ENCODE assay signal across 11 cellular contexts in the genomic region with DNA sequence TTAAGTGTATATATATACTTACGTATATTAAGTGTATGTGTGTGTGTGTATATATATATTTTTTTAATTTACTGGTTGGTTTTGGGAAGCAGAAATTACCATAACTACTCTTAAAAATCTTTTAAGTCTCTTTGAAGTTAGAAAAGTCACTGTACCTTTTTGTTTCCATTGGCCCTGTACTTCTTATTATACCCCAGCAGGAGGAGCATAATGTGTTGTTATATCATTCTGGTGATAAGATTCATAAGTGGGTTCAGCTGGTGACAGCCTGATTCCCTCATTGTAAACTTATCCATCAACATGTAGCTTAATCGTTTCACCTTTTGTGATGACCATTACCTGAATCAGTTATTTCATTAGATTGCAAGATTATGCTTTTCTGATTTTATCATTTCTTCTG. TPM values are rescaled to one million over a fixed set of nuclear protein-coding genes. Genes with fewer than 3 reads are reported as not detected.
DNase-seq lines count a peak whose midpoint lies in the region; ATAC-seq and TF ChIP-seq lines count a peak whose summit lies in the region.
"Had no signal": no experiment of that assay in that cellular context is flagged by ENCODE, and none has a peak within 500 bp of the region (broad histone marks: within the 10 kb centered on the region; RNA-seq: fewer than 3 reads in every experiment).

No MANE protein-coding gene starts in this region.

- peaks cover 0 to 6% (median 0%) of the 10 kb centered on the region in 11 donors for H3K9me3 ChIP-seq in heart right ventricle
- H3K9me3 ChIP-seq in PC-9 (ENCODE audit: insufficient read depth, low read depth) = no peaks in the 10 kb centered on the region
- H3K9me3 ChIP-seq in upper lobe of left lung = no peaks in the 10 kb centered on the region

- BruUV-seq in PC-9 (replicated peaks; lab: Mats Ljungman, UMichigan) = no TSS peak

- TF ChIP-seq POLR2A in upper lobe of left lung (IDR thresholded peaks at IDR 0.05) = no peak

- intact Hi-C loops in heart right ventricle (cut with DNase I) = loop anchor here in 8 of 10 donors (5.0 to 10.0 kb wide), 2 partner anchors 188 to 191 kb away; no protein-coding TSS in a partner anchor
- intact Hi-C loops in left ventricle myocardium superior (cut with micrococcal nuclease) = no loop called here
- intact Hi-C loops in PC-9 (cut with micrococcal nuclease; ENCODE audit: unreplicated experiment) = no loop called here

- H3K79me2 ChIP-seq in PC-9 (ENCODE audit: low read depth) = no peaks in the 10 kb centered on the region

- no peak overlapping the region for H3K4me2 ChIP-seq in PC-9

- peak overlapping the region in 5 of 10 donors; percentile 2 to 80 (median 19) for H3K27ac ChIP-seq in heart right ventricle
- H3K27ac ChIP-seq in PC-9 = no peak overlapping the region
- H3K27ac ChIP-seq in upper lobe of left lung = no peak overlapping the region
- H3K27ac ChIP-seq: skin epidermis had no signal

- DNase-seq in heart right ventricle (no peak), left ventricle myocardium superior (no peak), PC-9 (no peak), fibroblast of mammary gland (ENCODE audit: low read depth) (peak; percentile 40), upper lobe of left lung (no peak), NCI-H2081 treated with DMSO at 0.1 percent for 48 hours (lab: John Stamatoyannopoulos, UW) (no peak), A172 (ENCODE audit: low spot score) (no peak)
- DNase-seq: DMS79, NCI-H526 treated with DMSO at 0.1 percent for 48 hours had no signal

- peak in 7 of 9 donors; percentile 43 to 61 (median 52) for TF ChIP-seq CTCF in heart right ventricle (IDR thresholded peaks at IDR 0.05)
- TF ChIP-seq CTCF in PC-9 (conservative IDR thresholded peaks at IDR 0.05) = peak; percentile 42
- peak; percentile 44 for TF ChIP-seq CTCF in fibroblast of mammary gland (conservative IDR thresholded peaks at IDR 0.05; ENCODE audit: control insufficient read depth, insufficient read depth, low read depth, low read length)
- TF ChIP-seq CTCF in upper lobe of left lung (IDR thresholded peaks at IDR 0.05) = peak in 5 of 6 experiments; percentile 20 to 49 (median 45)

- no peak for TF ChIP-seq EP300 in upper lobe of left lung (IDR thresholded peaks at IDR 0.05)

- H3K36me3 ChIP-seq in heart right ventricle (peaks cover 0 to 100% (median 56%) of the 10 kb centered on the region in 9 donors), PC-9 (ENCODE audit: low read depth) (peaks cover 13% of the 10 kb centered on the region), upper lobe of left lung (peaks cover 16 to 85% (median 55%) of the 10 kb centered on the region in 4 donors)

- WGBS in heart right ventricle, 2 donors = 76 to 79% methylated on average over 2 of the region's 2 CpGs
- 90% methylated on average over 2 of the region's 2 CpGs for WGBS in upper lobe of left lung, 2 donors

- H3K4me3 ChIP-seq in heart right ventricle = no peak overlapping the region
- no peak overlapping the region for H3K4me3 ChIP-seq in PC-9
- H3K4me3 ChIP-seq in fibroblast of mammary gland (ENCODE audit: control insufficient read depth, low read depth, low read length) = no peak overlapping the region
- H3K4me3 ChIP-seq in upper lobe of left lung = no peak overlapping the region
- H3K4me3 ChIP-seq: skin epidermis had no signal

- ATAC-seq in heart right ventricle = no peak
- ATAC-seq in left ventricle myocardium superior = no peak
- ATAC-seq in upper lobe of left lung (ENCODE audit: low FRiP score in 2 of 2) = no peak
- ATAC-seq in GM19023 (IDR thresholded peaks at IDR 0.05; ENCODE audit: unreplicated experiment) = no peak

- no peak overlapping the region for H2AFZ ChIP-seq in PC-9

- H3K27me3 ChIP-seq in heart right ventricle (no peaks in the 10 kb centered on the region), PC-9 (ENCODE audit: insufficient read depth, low read depth) (no peaks in the 10 kb centered on the region), upper lobe of left lung (no peaks in the 10 kb centered on the region)

- peaks cover 5 to 46% (median 28%) of the 10 kb centered on the region in 9 donors for H3K4me1 ChIP-seq in heart right ventricle
- no peaks in the 10 kb centered on the region for H3K4me1 ChIP-seq in PC-9 (replicated peaks; ENCODE audit: insufficient read depth)
- H3K4me1 ChIP-seq in upper lobe of left lung = peaks cover 0 to 12% (median 2%) of the 10 kb centered on the region in 4 donors

- POLR2A ChIA-PET in PC-9 (lab: Charles Lee; ENCODE audit: unreplicated experiment) = interaction anchor here (0.5 kb wide), 1 partner anchor 32 kb away, joined by 3 read pairs; no protein-coding TSS in a partner anchor

- no peaks in the 10 kb centered on the region for H4K20me1 ChIP-seq in PC-9 (ENCODE audit: insufficient read depth)

- CTCF ChIA-PET in PC-9 (lab: Charles Lee) = no interaction called here

- no peaks in the 10 kb centered on the region for H3F3A ChIP-seq in PC-9 (ENCODE audit: insufficient read depth, low read depth)

- no peaks in the 10 kb centered on the region for H3K9me2 ChIP-seq in PC-9 (ENCODE audit: insufficient read depth)

RNA-seq across cellular contexts. Expression of a gene that starts 30.8 kb away (rescaled TPM):
- total RNA-seq in heart right ventricle (10 to 100 TPM; 48.8 to 61.7 (median 52.5) TPM), left ventricle myocardium superior (38.8 TPM), PC-9 (2021) (30.9 and 35.2 TPM in 2 replicates), upper lobe of left lung (10 to 100 TPM; 31.7 to 97.4 (median 37.2) TPM)
- polyA plus RNA-seq in heart right ventricle = 10 to 100 TPM; 26.0 to 29.5 TPM
- total RNA-seq in A172 (2014; rRNA removed; shearing (Covaris generic)) = 82.6 and 111 TPM in 2 replicates

RNA-seq across cellular contexts. Expression of a gene that starts 31.2 kb away (rescaled TPM):
- total RNA-seq in heart right ventricle = 10 to 100 TPM; 21.0 to 36.3 (median 28.3) TPM
- polyA plus RNA-seq in heart right ventricle = 10 to 100 TPM in 1 of 2 donors, 1 to 10 TPM in 1; 6.1 to 13.6 TPM
- 19.1 TPM for total RNA-seq in left ventricle myocardium superior
- total RNA-seq in PC-9 (2021) = 9.2 and 10.5 TPM in 2 replicates
- total RNA-seq in upper lobe of left lung = 10 to 100 TPM; 12.5 to 44.0 (median 18.1) TPM
- 15.1 and 24.2 TPM in 2 replicates for total RNA-seq in A172 (2014; rRNA removed; shearing (Covaris generic))

Comparison
In these comparisons a context has a peak if more than half of its experiments do, and no peak if none do; other contexts are left out.
1. intact Hi-C loops: an anchor here in heart right ventricle (5.0 to 10.0 kb wide); none called in left ventricle myocardium superior and PC-9.